In genomic region chr4:30920043-30920442, GRCh38 we compare ENCODE assay signal across 17 cellular contexts.
"Had no signal": no experiment of that assay in that cellular context is flagged by ENCODE, and none has a peak within 500 bp of the region (broad histone marks: within the 10 kb centered on the region; RNA-seq: fewer than 3 reads in every experiment).

No MANE protein-coding gene starts in this region.

- H3K4me1 ChIP-seq: adrenal gland, esophagus squamous epithelium, tibial nerve, vagina had no signal

- H3K27me3 ChIP-seq: adrenal gland, esophagus squamous epithelium, tibial nerve, vagina had no signal

- H3K36me3 ChIP-seq: adrenal gland, esophagus squamous epithelium, tibial nerve, vagina had no signal

- ATAC-seq: activated CD4-positive, alpha-beta T cell treated with anti-CD3 and anti-CD28 coated beads for 36 hours; activated naive CD4-positive, alpha-beta T cell treated with anti-CD3 and anti-CD28 coated beads, Interleukin-2, amount 50 U/mL, for 72 hours; left ventricle myocardium superior; naive thymus-derived CD8-positive, alpha-beta T cell; stimulated activated naive CD8-positive, alpha-beta T cell treated with anti-CD3 and anti-CD28 coated beads, Interleukin-15, Interleukin-2, amounts not matched to agents 100 U/mL and 50 U/mL, for 24 hours had no signal

- H3K27ac ChIP-seq: adrenal gland, esophagus squamous epithelium, tibial nerve, vagina had no signal

- DNase-seq: activated CD4-positive, alpha-beta T cell treated with anti-CD3 and anti-CD28 coated beads for 36 hours; activated CD4-positive, alpha-beta T cell treated with anti-CD3 and anti-CD28 coated beads, Interleukin-2, amount 50 U/mL, for 48 hours; activated gamma-delta T cell treated with Interleukin-2 at 50 U/mL for 16 hours; adrenal gland; effector memory CD4-positive, alpha-beta T cell; esophagus squamous epithelium; kidney glomerular epithelial cell; left ventricle myocardium superior; naive thymus-derived CD8-positive, alpha-beta T cell; nucleus accumbens; stimulated activated naive CD8-positive, alpha-beta T cell treated with anti-CD3 and anti-CD28 coated beads, Interleukin-15, Interleukin-2, amounts not matched to agents 100 U/mL and 50 U/mL, for 24 hours; substantia nigra had no signal

- H3K4me1 Mint-ChIP-seq: activated CD4-positive, alpha-beta T cell treated with anti-CD3 and anti-CD28 coated beads for 36 hours; memory B cell; naive thymus-derived CD8-positive, alpha-beta T cell had no signal

- H3K4me3 ChIP-seq: adrenal gland, esophagus squamous epithelium, vagina had no signal

- H3K27me3 Mint-ChIP-seq: activated CD4-positive, alpha-beta T cell treated with anti-CD3 and anti-CD28 coated beads for 36 hours; dendritic cell treated with granulocyte-macrophage colony-stimulating factor and Interleukin-4, amounts not matched to agents 40 ng/mL and 50 ng/mL, for 4 days; memory B cell; naive thymus-derived CD8-positive, alpha-beta T cell had no signal

- H3K27ac Mint-ChIP-seq: activated CD4-positive, alpha-beta T cell treated with anti-CD3 and anti-CD28 coated beads for 36 hours; activated naive CD4-positive, alpha-beta T cell treated with anti-CD3 and anti-CD28 coated beads, Interleukin-2, amount 50 U/mL, for 72 hours; dendritic cell treated with granulocyte-macrophage colony-stimulating factor and Interleukin-4, amounts not matched to agents 40 ng/mL and 50 ng/mL, for 4 days; memory B cell; naive thymus-derived CD8-positive, alpha-beta T cell had no signal

- H3K9me3 ChIP-seq: adrenal gland, esophagus squamous epithelium, tibial nerve, vagina had no signal

- H3K4me3 Mint-ChIP-seq: activated CD4-positive, alpha-beta T cell treated with anti-CD3 and anti-CD28 coated beads for 36 hours; dendritic cell treated with granulocyte-macrophage colony-stimulating factor and Interleukin-4, amounts not matched to agents 40 ng/mL and 50 ng/mL, for 4 days; memory B cell; naive thymus-derived CD8-positive, alpha-beta T cell had no signal

- H3K9me3 Mint-ChIP-seq: dendritic cell treated with granulocyte-macrophage colony-stimulating factor and Interleukin-4, amounts not matched to agents 40 ng/mL and 50 ng/mL, for 4 days had no signal

- H3K36me3 Mint-ChIP-seq: memory B cell; naive thymus-derived CD8-positive, alpha-beta T cell had no signal
